ENCODE assay signal across 25 cellular contexts in genomic region chr19:17300992-17301585, GRCh38. TPM values are rescaled to one million over a fixed set of nuclear protein-coding genes. Genes with fewer than 3 reads are reported as not detected.
A peak's percentile ranks its signal among the peaks of the same experiment; 100 is the strongest.
DNase-seq lines count a peak whose midpoint lies in the region; ATAC-seq, FAIRE-seq and TF ChIP-seq lines count a peak whose summit lies in the region.
"Had no signal": no experiment of that assay in that cellular context is flagged by ENCODE, and none has a peak within 500 bp of the region (broad histone marks: within the 10 kb centered on the region; RNA-seq: fewer than 3 reads in every experiment).

No MANE protein-coding gene starts in this region.

- no peaks in the 10 kb centered on the region for H3K9me3 Mint-ChIP-seq in nephron
- H3K9me3 Mint-ChIP-seq: CD8-positive, alpha-beta memory T cell had no signal

- no peak overlapping the region; a peak in 1 of 4 replicates for H3K4me2 ChIP-seq in H1 (ENCODE audit: insufficient read depth in 1 of 2, low read depth in 2 of 2, low read length in 2 of 2)

- TF ChIP-seq CTCF in H1 (IDR thresholded peaks at IDR 0.05; ENCODE audit: control extremely low read depth in 1 of 3, insufficient read depth in 1 of 3, low read depth in 1 of 3, low read length in 3 of 3), result no peak
- TF ChIP-seq CTCF in nephron (IDR thresholded peaks at IDR 0.05; ENCODE audit: unreplicated experiment in 3 of 3), result no peak
- no peak for TF ChIP-seq CTCF in suprapubic skin (IDR thresholded peaks at IDR 0.05)

- H3K27me3 Mint-ChIP-seq in nephron (ENCODE audit: low read depth), result no peaks in the 10 kb centered on the region
- H3K27me3 Mint-ChIP-seq: B cell; CD8-positive, alpha-beta memory T cell had no signal

- H3K4ac ChIP-seq in H1 (replicated peaks; ENCODE audit: insufficient read length, low read depth, low read length), result no peak overlapping the region

- peaks cover 0 to 19% (median 7%) of the 10 kb centered on the region in 4 experiments; a peak in 5 of 8 replicates for H3K36me3 ChIP-seq in H1 (ENCODE audit: control insufficient read depth in 2 of 4, insufficient read depth in 4 of 4, low read length in 3 of 4)
- peaks cover 6% of the 10 kb centered on the region for H3K36me3 ChIP-seq in suprapubic skin

- no peak for TF ChIP-seq RAD21 in H1 (IDR thresholded peaks at IDR 0.05 in 1 of 2, conservative IDR thresholded peaks at IDR 0.05 in 1 of 2; ENCODE audit: low read depth in 2 of 2, low read length in 2 of 2)

- no peak overlapping the region for H2BK5ac ChIP-seq in H1 (ENCODE audit: low read depth, low read length)

- no peak overlapping the region for H2AFZ ChIP-seq in H1 (ENCODE audit: low read length)
- H2AFZ ChIP-seq: GM23248 had no signal

- peaks cover 3% of the 10 kb centered on the region; the same call in 1 of the 2 replicates for H3K23me2 ChIP-seq in H1 (ENCODE audit: low read depth, low read length)

- peak overlapping the region; percentile 63; the same call in 1 of the 2 replicates for H2BK12ac ChIP-seq in H1 (ENCODE audit: low read depth, low read length)

- peaks cover 32% of the 10 kb centered on the region for H3K4me1 Mint-ChIP-seq in nephron

- intact Hi-C loops in left ventricle myocardium superior (cut with micrococcal nuclease) (no loop called here), left cardiac atrium (cut with DNase I) (loop anchor here in 1 of 2 donors (5.0 kb wide), 1 partner anchor 41 kb away; no protein-coding TSS in a partner anchor)

- no peak overlapping the region for H3K18ac ChIP-seq in H1 (ENCODE audit: extremely low read depth, low read length)

- H3K36me3 Mint-ChIP-seq in nephron (ENCODE audit: low read depth), result peaks cover 22% of the 10 kb centered on the region

- peak overlapping the region; percentile 77 to 83 (median 80) for H3K4me3 Mint-ChIP-seq in nephron

- peaks cover 1 to 8% of the 10 kb centered on the region in 2 experiments for H4K20me1 ChIP-seq in H1 (replicated peaks in 1 of 2; ENCODE audit: control insufficient read depth in 1 of 2, insufficient read depth in 2 of 2, low read length in 2 of 2)

- H4K8ac ChIP-seq in H1 (ENCODE audit: extremely low read depth, insufficient read depth, low read length), result no peak overlapping the region

- no peak overlapping the region for H2BK15ac ChIP-seq in H1 (ENCODE audit: low read length)

- H3K4me1 ChIP-seq in H1 (replicated peaks in 1 of 4; ENCODE audit: control insufficient read depth in 3 of 4, insufficient read depth in 4 of 4, low read length in 3 of 4) (peaks cover 12 to 21% (median 14%) of the 10 kb centered on the region in 4 experiments), suprapubic skin (peaks cover 38% of the 10 kb centered on the region)

- peaks cover 4% of the 10 kb centered on the region for H3K79me1 ChIP-seq in H1 (ENCODE audit: low read depth, low read length)

- H3K27me3 ChIP-seq in H1 (replicated peaks in 1 of 4; ENCODE audit: control insufficient read depth in 3 of 4, extremely low read depth in 1 of 4, insufficient read depth in 3 of 4, low read length in 3 of 4) (no peaks in the 10 kb centered on the region), suprapubic skin (no peaks in the 10 kb centered on the region)
- H3K27me3 ChIP-seq: MG63 had no signal

- H3K9me3 ChIP-seq in H1 (ENCODE audit: insufficient read depth in 2 of 2, low read depth in 1 of 2, low read length in 1 of 2), result peaks cover 0 to 3% of the 10 kb centered on the region in 2 experiments; a peak in 1 of 4 replicates
- H3K9me3 ChIP-seq in suprapubic skin, result no peaks in the 10 kb centered on the region

- H2BK20ac ChIP-seq in H1 (ENCODE audit: low read length), result no peak overlapping the region

- FAIRE-seq in H1 (lab: Jason Lieb, UNC), result no peak
- FAIRE-seq: GM12891 had no signal

- H3K23ac ChIP-seq in H1 (ENCODE audit: insufficient read length), result no peak overlapping the region

- H3K27ac ChIP-seq in H1 (ENCODE audit: low read depth, low read length) (no peak overlapping the region), suprapubic skin (no peak overlapping the region)
- H3K27ac ChIP-seq: 22Rv1, C4-2B, GM23248 had no signal

- H3K27ac Mint-ChIP-seq in nephron, result no peak overlapping the region
- H3K27ac Mint-ChIP-seq: B cell had no signal

- WGBS in H1 (ENCODE audit: extremely low coverage in 1 of 2, insufficient coverage in 1 of 2, insufficient read length in 1 of 2, insufficient replicate concordance in 2 of 2, low coverage in 1 of 2, low lambda C conversion rate in 2 of 2, missing lambda C conversion rate in 1 of 2), 2 experiments, result 96% methylated on average over 48 of the region's 48 CpGs; no CpG with 5 or more reads in 1 of the 2 experiments
- WGBS in suprapubic skin, result 95% methylated on average over 4 of the region's 48 CpGs

- no peak overlapping the region for H4K91ac ChIP-seq in H1 (replicated peaks; ENCODE audit: insufficient read length, low read length)

- no peak for TF ChIP-seq EP300 in H1 (IDR thresholded peaks at IDR 0.05; ENCODE audit: borderline replicate concordance in 1 of 2, low read depth in 2 of 2, low read length in 2 of 2)
- TF ChIP-seq EP300 in suprapubic skin (IDR thresholded peaks at IDR 0.05), result no peak

- no peak overlapping the region for H3K9ac ChIP-seq in H1 (replicated peaks in 1 of 4; ENCODE audit: extremely low read depth in 1 of 4, low read depth in 3 of 4, low read length in 3 of 4)
- H3K9ac ChIP-seq: GM23248 had no signal

- H3K79me2 ChIP-seq in H1 (ENCODE audit: control insufficient read depth in 1 of 2, insufficient read depth in 2 of 2, low read length in 2 of 2), result no peaks in the 10 kb centered on the region; a peak in 1 of 4 replicates

- POLR2A ChIA-PET in H1 (lab: Charles Lee; ENCODE audit: partially characterized antibody), result interaction anchor here (0.7 to 1.1 kb wide), 3 partner anchors 9 to 27 kb away, joined by 3 read pairs; partner anchors contain the start of gene ANKLE1

- no peak overlapping the region for H3K4me3 ChIP-seq in H1 (ENCODE audit: extremely low read depth in 1 of 4, insufficient read depth in 2 of 4, low read depth in 3 of 4, low read length in 4 of 4)
- no peak overlapping the region for H3K4me3 ChIP-seq in suprapubic skin
- H3K4me3 ChIP-seq: GM23248, MG63 had no signal

- ATAC-seq in left ventricle myocardium superior (no peak), left cardiac atrium (no peak), GM18909 (IDR thresholded peaks at IDR 0.05; ENCODE audit: poor library complexity, unreplicated experiment) (no peak)

- H2AK5ac ChIP-seq in H1 (ENCODE audit: low read depth, low read length), result no peak overlapping the region

- no peak overlapping the region for H3K56ac ChIP-seq in H1 (replicated peaks; ENCODE audit: insufficient read length, low read depth, low read length)

- TF ChIP-seq POLR2A in H1 (IDR thresholded peaks at IDR 0.05; ENCODE audit: control extremely low read depth in 1 of 2, low read depth in 2 of 2, low read length in 2 of 2) (no peak), suprapubic skin (IDR thresholded peaks at IDR 0.05) (no peak)

- CTCF ChIA-PET in H1 (lab: Charles Lee; ENCODE audit: partially characterized antibody), result no interaction called here

- H2BK120ac ChIP-seq in H1 (replicated peaks; ENCODE audit: low read depth, low read length), result no peak overlapping the region

- H4K5ac ChIP-seq in H1 (ENCODE audit: insufficient read length, low read depth, low read length), result no peak overlapping the region

- DNase-seq in left ventricle myocardium superior (peak; percentile 37), left cardiac atrium (no peak), H1 (ENCODE audit: low read depth in 1 of 2, low spot score in 2 of 2) (no peak), suprapubic skin (ENCODE audit: low spot score in 2 of 2) (no peak)
- no peak for DNase-seq in activated CD8-positive, alpha-beta memory T cell treated with anti-CD3 and anti-CD28 coated beads, Interleukin-2, amount 50 U/mL, for 4 hours
- DNase-seq: Calu3; CD8-positive, alpha-beta memory T cell; DMS79 treated with DMSO at 0.1 percent for 48 hours; GF-D8; GM23248; H9; KBM-7; MG63; NCI-H1105 treated with DMSO at 0.1 percent for 48 hours; NCI-H146; NCI-H2029 treated with DMSO at 0.1 percent for 48 hours; NCI-H446 treated with DMSO at 0.1 percent for 48 hours; NCI-H526 treated with DMSO at 0.1 percent for 48 hours; SHP77 treated with DMSO at 0.1 percent for 48 hours had no signal

- no peak overlapping the region for H3K14ac ChIP-seq in H1 (ENCODE audit: insufficient read length)

RNA-seq across cellular contexts. Expression of gene ABHD8, which starts 2.1 kb away (rescaled TPM):
- total RNA-seq in left ventricle myocardium superior (14.8 TPM), left cardiac atrium (10 to 100 TPM; 11.2 to 11.6 TPM), suprapubic skin (10 to 100 TPM in 3 of 4 donors, 1 to 10 TPM in 1; 9.7 to 15.7 (median 13.6) TPM)
- total RNA-seq in H1 (2021; fragmentation: NEBNext Ultra II Directional; extraction: Animal tissue kit (Norgen Biotek cat#: 25700)), result 11.3 and 14.5 TPM in 2 replicates
- polyA plus RNA-seq in H1 (2011; rRNA removed), result 18.7 and 28.5 TPM in 2 replicates
- polyA plus RNA-seq in H1 (2011; cell fraction: cytosol; rRNA removed), result 17.5 TPM
- polyA plus RNA-seq in H1 (2011; cell fraction: nucleus; rRNA removed), result 15.7 TPM
- 8.6 to 15.1 TPM (median 14.3 TPM) in 4 replicates for polyA plus RNA-seq in H1 (2012, experiment 1 of 2)
- 12.6 TPM for polyA plus RNA-seq in H1 (2012, experiment 2 of 2)
- polyA plus RNA-seq in H1 (2013, experiment 1 of 2), result 5.9 TPM
- polyA plus RNA-seq in H1 (2013, experiment 2 of 2), result 5.6 TPM
- polyA minus RNA-seq in H1 (2011; rRNA and poly(A)+ RNA removed), result 6.0 and 8.9 TPM in 2 replicates
- polyA minus RNA-seq in H1 (2011; cell fraction: cytosol; rRNA and poly(A)+ RNA removed), result 11.1 TPM
- polyA minus RNA-seq in H1 (2011; cell fraction: nucleus; rRNA and poly(A)+ RNA removed), result 9.8 TPM

RNA-seq across cellular contexts. Expression of gene MRPL34, which starts 4.6 kb away (rescaled TPM):
- total RNA-seq in left ventricle myocardium superior, result 242 TPM
- total RNA-seq in left cardiac atrium, result 100 to 1,000 TPM; 147 to 152 TPM
- 99.6 and 100 TPM in 2 replicates for total RNA-seq in H1 (2021; fragmentation: NEBNext Ultra II Directional; extraction: Animal tissue kit (Norgen Biotek cat#: 25700))
- 91.9 and 123 TPM in 2 replicates for polyA plus RNA-seq in H1 (2011; rRNA removed)
- 89.6 TPM for polyA plus RNA-seq in H1 (2011; cell fraction: cytosol; rRNA removed)
- polyA plus RNA-seq in H1 (2011; cell fraction: nucleus; rRNA removed), result 60.8 TPM
- 80.1 to 84.2 TPM (median 82.1 TPM) in 4 replicates for polyA plus RNA-seq in H1 (2012, experiment 1 of 2)
- 85.1 TPM for polyA plus RNA-seq in H1 (2012, experiment 2 of 2)
- 103 TPM for polyA plus RNA-seq in H1 (2013, experiment 1 of 2)
- 94.8 TPM for polyA plus RNA-seq in H1 (2013, experiment 2 of 2)
- polyA minus RNA-seq in H1 (2011; rRNA and poly(A)+ RNA removed), result 11.8 and 11.9 TPM in 2 replicates
- polyA minus RNA-seq in H1 (2011; cell fraction: cytosol; rRNA and poly(A)+ RNA removed), result 26.2 TPM
- polyA minus RNA-seq in H1 (2011; cell fraction: nucleus; rRNA and poly(A)+ RNA removed), result 12.8 TPM
- 10 to 100 TPM; 42.7 to 89.5 (median 73.1) TPM for total RNA-seq in suprapubic skin

RNA-seq across cellular contexts. Expression of gene DDA1, which starts 8.3 kb away (rescaled TPM):
- total RNA-seq in left ventricle myocardium superior (31.9 TPM), left cardiac atrium (10 to 100 TPM; 27.5 to 33.3 TPM), suprapubic skin (10 to 100 TPM; 17.9 to 35.2 (median 22.8) TPM)
- 34.5 and 35.9 TPM in 2 replicates for total RNA-seq in H1 (2021; fragmentation: NEBNext Ultra II Directional; extraction: Animal tissue kit (Norgen Biotek cat#: 25700))
- 29.2 and 30.0 TPM in 2 replicates for polyA plus RNA-seq in H1 (2011; rRNA removed)
- polyA plus RNA-seq in H1 (2011; cell fraction: cytosol; rRNA removed), result 41.8 TPM
- polyA plus RNA-seq in H1 (2011; cell fraction: nucleus; rRNA removed), result 55.3 TPM
- 32.6 to 63.7 TPM (median 58.6 TPM) in 4 replicates for polyA plus RNA-seq in H1 (2012, experiment 1 of 2)
- 30.1 TPM for polyA plus RNA-seq in H1 (2012, experiment 2 of 2)
- polyA plus RNA-seq in H1 (2013, experiment 1 of 2), result 73.8 TPM
- polyA plus RNA-seq in H1 (2013, experiment 2 of 2), result 66.6 TPM
- polyA minus RNA-seq in H1 (2011; rRNA and poly(A)+ RNA removed), result 12.9 and 19.5 TPM in 2 replicates
- 7.7 TPM for polyA minus RNA-seq in H1 (2011; cell fraction: cytosol; rRNA and poly(A)+ RNA removed)
- 9.4 TPM for polyA minus RNA-seq in H1 (2011; cell fraction: nucleus; rRNA and poly(A)+ RNA removed)

RNA-seq across cellular contexts. Expression of gene ANKLE1, which starts 19.4 kb away (rescaled TPM):
- total RNA-seq in left ventricle myocardium superior, result 0.12 TPM
- total RNA-seq in left cardiac atrium, result under 1 TPM; 0.37 to 0.47 TPM
- total RNA-seq in H1 (2021; fragmentation: NEBNext Ultra II Directional; extraction: Animal tissue kit (Norgen Biotek cat#: 25700)), result 6.1 and 6.8 TPM in 2 replicates
- 9.6 and 14.2 TPM in 2 replicates for polyA plus RNA-seq in H1 (2011; rRNA removed)
- polyA plus RNA-seq in H1 (2011; cell fraction: cytosol; rRNA removed), result 7.4 TPM
- 23.9 TPM for polyA plus RNA-seq in H1 (2011; cell fraction: nucleus; rRNA removed)
- 6.3 to 9.3 TPM (median 8.4 TPM) in 4 replicates for polyA plus RNA-seq in H1 (2012, experiment 1 of 2)
- 5.2 TPM for polyA plus RNA-seq in H1 (2012, experiment 2 of 2)
- polyA plus RNA-seq in H1 (2013, experiment 1 of 2), result 5.3 TPM
- polyA plus RNA-seq in H1 (2013, experiment 2 of 2), result 4.5 TPM
- 3.7 and 4.0 TPM in 2 replicates for polyA minus RNA-seq in H1 (2011; rRNA and poly(A)+ RNA removed)
- polyA minus RNA-seq in H1 (2011; cell fraction: cytosol; rRNA and poly(A)+ RNA removed), result 3.3 TPM
- 10.3 TPM for polyA minus RNA-seq in H1 (2011; cell fraction: nucleus; rRNA and poly(A)+ RNA removed)
- 1 to 10 TPM in 3 of 4 donors, under 1 TPM in 1; 0.30 to 2.5 (median 1.5) TPM for total RNA-seq in suprapubic skin

RNA-seq across cellular contexts. Expression of gene ANO8, which starts 33.6 kb away (rescaled TPM):
- 11.7 TPM for total RNA-seq in left ventricle myocardium superior
- total RNA-seq in left cardiac atrium, result 1 to 10 TPM; 9.5 to 10.0 TPM
- 20.7 and 21.4 TPM in 2 replicates for total RNA-seq in H1 (2021; fragmentation: NEBNext Ultra II Directional; extraction: Animal tissue kit (Norgen Biotek cat#: 25700))
- polyA plus RNA-seq in H1 (2011; rRNA removed), result 9.5 and 17.3 TPM in 2 replicates
- polyA plus RNA-seq in H1 (2011; cell fraction: cytosol; rRNA removed), result 12.3 TPM
- polyA plus RNA-seq in H1 (2011; cell fraction: nucleus; rRNA removed), result 132 TPM
- polyA plus RNA-seq in H1 (2012, experiment 1 of 2), result 12.0 to 21.7 TPM (median 19.9 TPM) in 4 replicates
- 6.5 TPM for polyA plus RNA-seq in H1 (2012, experiment 2 of 2)
- polyA plus RNA-seq in H1 (2013, experiment 1 of 2), result 10.9 TPM
- 9.5 TPM for polyA plus RNA-seq in H1 (2013, experiment 2 of 2)
- 5.0 and 5.9 TPM in 2 replicates for polyA minus RNA-seq in H1 (2011; rRNA and poly(A)+ RNA removed)
- polyA minus RNA-seq in H1 (2011; cell fraction: cytosol; rRNA and poly(A)+ RNA removed), result 7.3 TPM
- 23.4 TPM for polyA minus RNA-seq in H1 (2011; cell fraction: nucleus; rRNA and poly(A)+ RNA removed)
- 10 to 100 TPM; 29.9 to 47.1 (median 37.1) TPM for total RNA-seq in suprapubic skin
